ENCODE assay signal across 2 cellular contexts in the genomic region with DNA sequence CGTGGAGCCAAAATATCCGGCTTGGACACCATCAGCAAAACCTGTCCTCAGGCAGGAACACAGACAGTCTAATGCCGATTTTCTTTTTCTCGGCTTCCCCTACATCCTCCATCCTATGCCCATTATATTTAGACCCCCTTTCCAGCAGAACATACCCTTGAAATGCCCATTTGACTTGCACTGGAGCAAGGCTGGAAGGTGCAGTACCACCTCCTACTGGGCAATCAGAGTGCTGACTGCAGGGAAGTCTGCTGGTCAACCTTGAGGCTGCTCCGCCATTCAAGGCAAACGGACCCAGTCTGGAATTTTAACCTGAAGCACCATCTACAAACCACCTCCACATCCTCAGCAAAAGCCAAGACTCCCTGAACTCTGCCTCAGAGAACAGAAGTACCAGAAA.
TF ChIP-seq lines count a peak whose summit lies in the region.

No MANE protein-coding gene starts in this region.

TF ChIP-seq in HCT116, 20 proteins besides CTCF, POLR2A, EP300 and RAD21:
- TF ChIP-seq POLR2AphosphoS5 (IDR thresholded peaks at IDR 0.05; ENCODE audit: low read depth, low read length) (no peak), CEBPB (IDR thresholded peaks at IDR 0.05; ENCODE audit: low read depth) (no peak), YY1 (IDR thresholded peaks at IDR 0.05; ENCODE audit: extremely low read depth, insufficient replicate concordance, low read depth, low read length) (no peak), EZH2phosphoT487 (IDR thresholded peaks at IDR 0.05; ENCODE audit: borderline replicate concordance) (no peak), ZNF274 (IDR thresholded peaks at IDR 0.05; ENCODE audit: low read depth, low read length) (no peak), SP1 (IDR thresholded peaks at IDR 0.05; ENCODE audit: low read depth) (no peak), EZH2 (IDR thresholded peaks at IDR 0.05) (no peak), ELF1 (IDR thresholded peaks at IDR 0.05; ENCODE audit: borderline replicate concordance, low read depth) (no peak), EGR1 (IDR thresholded peaks at IDR 0.05; ENCODE audit: low read depth) (no peak), SRF (IDR thresholded peaks at IDR 0.05; ENCODE audit: low read depth) (no peak), ZFX (IDR thresholded peaks at IDR 0.05) (no peak), REST (IDR thresholded peaks at IDR 0.05; ENCODE audit: low read depth) (no peak)

TF ChIP-seq in K562, 482 proteins besides CTCF, POLR2A, EP300 and RAD21:
- TF ChIP-seq ZBTB33 (CRISPR knock-in tag; IDR thresholded peaks at IDR 0.05) (no peak), TAF15 (IDR thresholded peaks at IDR 0.05; ENCODE audit: low read depth, low read length) (no peak), NCOR1 (IDR thresholded peaks at IDR 0.05) (no peak), HNRNPUL1 (IDR thresholded peaks at IDR 0.05; ENCODE audit: low read length) (no peak), TGIF2 (CRISPR knock-in tag; IDR thresholded peaks at IDR 0.05) (no peak), ZSCAN29 (IDR thresholded peaks at IDR 0.05) (no peak), PHF21A (IDR thresholded peaks at IDR 0.05; ENCODE audit: borderline replicate concordance, low read depth) (no peak), SPI1 (IDR thresholded peaks at IDR 0.05; ENCODE audit: borderline replicate concordance, low read depth, low read length) (no peak), E2F3 (CRISPR knock-in tag; IDR thresholded peaks at IDR 0.05) (no peak), GABPB2 (CRISPR knock-in tag; conservative IDR thresholded peaks at IDR 0.05) (no peak), NFYB (IDR thresholded peaks at IDR 0.05; ENCODE audit: extremely low read depth, insufficient read length) (no peak), EHMT2 (IDR thresholded peaks at IDR 0.05) (no peak), ZNF280A (IDR thresholded peaks at IDR 0.05; ENCODE audit: low read depth, partially characterized antibody) (no peak), SMARCA4 (IDR thresholded peaks at IDR 0.05) (no peak), SAFB2 (IDR thresholded peaks at IDR 0.05; ENCODE audit: borderline replicate concordance, low read depth, low read length, severe bottlenecking) (no peak), HDAC6 (IDR thresholded peaks at IDR 0.05; ENCODE audit: low read depth, low read length) (no peak), XRCC4 (IDR thresholded peaks at IDR 0.05; ENCODE audit: extremely low read depth, insufficient read depth, insufficient read length) (no peak), ZNF175 (CRISPR knock-in tag; IDR thresholded peaks at IDR 0.05; ENCODE audit: low read depth) (no peak)
- TF ChIP-seq, protein P1, sequence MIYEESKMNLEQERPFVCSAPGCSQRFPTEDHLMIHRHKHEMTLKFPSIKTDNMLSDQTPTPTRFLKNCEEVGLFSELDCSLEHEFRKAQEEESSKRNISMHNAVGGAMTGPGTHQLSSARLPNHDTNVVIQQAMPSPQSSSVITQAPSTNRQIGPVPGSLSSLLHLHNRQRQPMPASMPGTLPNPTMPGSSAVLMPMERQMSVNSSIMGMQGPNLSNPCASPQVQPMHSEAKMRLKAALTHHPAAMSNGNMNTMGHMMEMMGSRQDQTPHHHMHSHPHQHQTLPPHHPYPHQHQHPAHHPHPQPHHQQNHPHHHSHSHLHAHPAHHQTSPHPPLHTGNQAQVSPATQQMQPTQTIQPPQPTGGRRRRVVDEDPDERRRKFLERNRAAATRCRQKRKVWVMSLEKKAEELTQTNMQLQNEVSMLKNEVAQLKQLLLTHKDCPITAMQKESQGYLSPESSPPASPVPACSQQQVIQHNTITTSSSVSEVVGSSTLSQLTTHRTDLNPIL (CRISPR knock-in tag; IDR thresholded peaks at IDR 0.05): no peak
